ENCODE assay signal across 1 cellular context in the genomic region with DNA sequence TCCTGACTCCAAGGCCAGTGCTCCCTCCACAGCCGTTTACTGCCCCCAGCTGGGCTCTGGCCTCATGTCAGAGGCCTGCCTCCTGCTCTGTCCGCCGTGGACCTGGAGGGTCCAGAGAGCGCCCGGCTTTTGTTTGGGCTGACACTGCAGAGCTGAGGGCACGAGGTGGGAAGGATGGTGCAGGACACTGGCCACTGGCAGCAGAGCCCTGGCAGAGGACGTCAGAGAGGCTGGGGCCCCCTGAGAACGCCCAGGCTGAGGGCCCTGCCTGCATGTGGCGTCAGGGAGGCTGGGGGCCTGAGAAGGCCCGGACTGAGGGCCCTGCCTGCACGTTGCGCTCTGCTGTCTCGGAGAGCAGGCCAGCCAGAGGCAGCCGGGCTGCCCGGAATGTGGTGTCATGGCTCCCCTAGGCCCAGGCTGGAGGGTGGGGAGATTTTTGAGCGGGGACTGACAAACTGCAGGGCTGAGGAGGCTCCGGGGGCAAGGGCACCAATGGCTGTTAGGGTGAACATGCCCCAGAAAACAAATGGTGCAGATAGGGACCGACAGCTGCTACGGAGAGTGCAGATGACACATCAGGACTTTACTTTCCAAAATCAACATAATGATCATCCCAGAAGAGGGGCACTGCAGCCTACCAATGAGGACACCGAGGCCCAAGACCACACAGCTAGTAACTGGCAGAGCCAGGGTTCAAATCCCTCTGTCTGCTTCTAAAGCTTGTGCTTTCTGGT.
TF ChIP-seq lines count a peak whose summit lies in the region.

No MANE protein-coding gene starts in this region.

TF ChIP-seq in HepG2, 621 proteins besides CTCF, POLR2A, EP300 and RAD21:
- TF ChIP-seq GATAD2A (CRISPR knock-in tag; IDR thresholded peaks at IDR 0.05) = no peak
- no peak for TF ChIP-seq THYN1 (CRISPR knock-in tag; IDR thresholded peaks at IDR 0.05; ENCODE audit: borderline replicate concordance, low read depth)
- peak; percentile 46 for TF ChIP-seq AGO2 (optimal IDR thresholded peaks at IDR 0.05; ENCODE audit: low read depth, low read length)
- TF ChIP-seq ZNF263 (CRISPR knock-in tag; IDR thresholded peaks at IDR 0.05) = 0 out of 2 replicates have a peak, but pooled peaks have one; percentile 49
- TF ChIP-seq, protein P1, sequence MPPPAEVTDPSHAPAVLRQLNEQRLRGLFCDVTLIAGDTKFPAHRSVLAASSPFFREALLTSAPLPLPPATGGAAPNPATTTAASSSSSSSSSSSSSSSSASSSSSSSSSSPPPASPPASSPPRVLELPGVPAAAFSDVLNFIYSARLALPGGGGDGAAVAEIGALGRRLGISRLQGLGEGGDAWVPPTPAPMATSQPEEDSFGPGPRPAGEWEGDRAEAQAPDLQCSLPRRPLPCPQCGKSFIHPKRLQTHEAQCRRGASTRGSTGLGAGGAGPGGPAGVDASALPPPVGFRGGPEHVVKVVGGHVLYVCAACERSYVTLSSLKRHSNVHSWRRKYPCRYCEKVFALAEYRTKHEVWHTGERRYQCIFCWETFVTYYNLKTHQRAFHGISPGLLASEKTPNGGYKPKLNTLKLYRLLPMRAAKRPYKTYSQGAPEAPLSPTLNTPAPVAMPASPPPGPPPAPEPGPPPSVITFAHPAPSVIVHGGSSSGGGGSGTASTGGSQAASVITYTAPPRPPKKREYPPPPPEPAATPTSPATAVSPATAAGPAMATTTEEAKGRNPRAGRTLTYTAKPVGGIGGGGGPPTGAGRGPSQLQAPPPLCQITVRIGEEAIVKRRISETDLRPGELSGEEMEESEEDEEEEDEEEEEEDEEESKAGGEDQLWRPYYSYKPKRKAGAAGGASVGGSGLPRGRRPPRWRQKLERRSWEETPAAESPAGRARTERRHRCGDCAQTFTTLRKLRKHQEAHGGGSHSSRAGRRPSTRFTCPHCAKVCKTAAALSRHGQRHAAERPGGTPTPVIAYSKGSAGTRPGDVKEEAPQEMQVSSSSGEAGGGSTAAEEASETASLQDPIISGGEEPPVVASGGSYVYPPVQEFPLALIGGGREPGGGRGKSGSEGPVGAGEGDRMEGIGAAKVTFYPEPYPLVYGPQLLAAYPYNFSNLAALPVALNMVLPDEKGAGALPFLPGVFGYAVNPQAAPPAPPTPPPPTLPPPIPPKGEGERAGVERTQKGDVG (CRISPR knock-in tag; IDR thresholded peaks at IDR 0.05; ENCODE audit: borderline replicate concordance) = 0 out of 2 replicates have a peak, but pooled peaks have one; percentile 7
- TF ChIP-seq SOX5 (CRISPR knock-in tag; IDR thresholded peaks at IDR 0.05; ENCODE audit: borderline replicate concordance) = no peak
- TF ChIP-seq, protein P2, sequence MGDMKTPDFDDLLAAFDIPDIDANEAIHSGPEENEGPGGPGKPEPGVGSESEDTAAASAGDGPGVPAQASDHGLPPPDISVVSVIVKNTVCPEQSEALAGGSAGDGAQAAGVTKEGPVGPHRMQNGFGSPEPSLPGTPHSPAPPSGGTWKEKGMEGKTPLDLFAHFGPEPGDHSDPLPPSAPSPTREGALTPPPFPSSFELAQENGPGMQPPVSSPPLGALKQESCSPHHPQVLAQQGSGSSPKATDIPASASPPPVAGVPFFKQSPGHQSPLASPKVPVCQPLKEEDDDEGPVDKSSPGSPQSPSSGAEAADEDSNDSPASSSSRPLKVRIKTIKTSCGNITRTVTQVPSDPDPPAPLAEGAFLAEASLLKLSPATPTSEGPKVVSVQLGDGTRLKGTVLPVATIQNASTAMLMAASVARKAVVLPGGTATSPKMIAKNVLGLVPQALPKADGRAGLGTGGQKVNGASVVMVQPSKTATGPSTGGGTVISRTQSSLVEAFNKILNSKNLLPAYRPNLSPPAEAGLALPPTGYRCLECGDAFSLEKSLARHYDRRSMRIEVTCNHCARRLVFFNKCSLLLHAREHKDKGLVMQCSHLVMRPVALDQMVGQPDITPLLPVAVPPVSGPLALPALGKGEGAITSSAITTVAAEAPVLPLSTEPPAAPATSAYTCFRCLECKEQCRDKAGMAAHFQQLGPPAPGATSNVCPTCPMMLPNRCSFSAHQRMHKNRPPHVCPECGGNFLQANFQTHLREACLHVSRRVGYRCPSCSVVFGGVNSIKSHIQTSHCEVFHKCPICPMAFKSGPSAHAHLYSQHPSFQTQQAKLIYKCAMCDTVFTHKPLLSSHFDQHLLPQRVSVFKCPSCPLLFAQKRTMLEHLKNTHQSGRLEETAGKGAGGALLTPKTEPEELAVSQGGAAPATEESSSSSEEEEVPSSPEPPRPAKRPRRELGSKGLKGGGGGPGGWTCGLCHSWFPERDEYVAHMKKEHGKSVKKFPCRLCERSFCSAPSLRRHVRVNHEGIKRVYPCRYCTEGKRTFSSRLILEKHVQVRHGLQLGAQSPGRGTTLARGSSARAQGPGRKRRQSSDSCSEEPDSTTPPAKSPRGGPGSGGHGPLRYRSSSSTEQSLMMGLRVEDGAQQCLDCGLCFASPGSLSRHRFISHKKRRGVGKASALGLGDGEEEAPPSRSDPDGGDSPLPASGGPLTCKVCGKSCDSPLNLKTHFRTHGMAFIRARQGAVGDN (CRISPR knock-in tag; IDR thresholded peaks at IDR 0.05) = peak; percentile 10; the same call in 1 of the 2 replicates
